In genomic region chr15:58758141-58758540, GRCh38 we compare ENCODE assay signal across 1 cellular context.
TF ChIP-seq lines count a peak whose summit lies in the region.

No MANE protein-coding gene starts in this region.

TF ChIP-seq in SK-N-SH treated with all-trans-retinoic acid at 6 μM for 48 hours, 23 proteins besides CTCF, POLR2A, EP300 and RAD21 (continued from another document):
- TF ChIP-seq OSR1 (CRISPR knock-in tag; IDR thresholded peaks at IDR 0.05) (no peak), CSDC2 (CRISPR knock-in tag; IDR thresholded peaks at IDR 0.05) (no peak)
